16 cellular contexts compared by ENCODE assay signal in genomic region chr1:22527122-22527521, GRCh38. TPM values are rescaled to one million over a fixed set of nuclear protein-coding genes. Genes with fewer than 3 reads are reported as not detected.
"Had no signal": no experiment of that assay in that cellular context is flagged by ENCODE, and none has a peak within 500 bp of the region (broad histone marks: within the 10 kb centered on the region; RNA-seq: fewer than 3 reads in every experiment).

No MANE protein-coding gene starts in this region.

- H3K4me3 ChIP-seq: cardiac muscle cell, lung, sigmoid colon had no signal

- H3K4me3 Mint-ChIP-seq: activated CD4-positive, alpha-beta memory T cell treated with anti-CD3 and anti-CD28 coated beads, Interleukin-2, amount 10 ng/mL, durations not matched to agents 7 days and 5 days; activated T-cell treated with anti-CD3 and anti-CD28 coated beads, Interleukin-2, amount 50 U/mL, for 72 hours; effector memory CD8-positive, alpha-beta T cell; natural killer cell treated with Interleukin-12 subunit alpha and Interleukin-12 subunit beta and Interleukin-15 and Interleukin-18, amount 100 ng/mL, for 72 hours; type B pancreatic cell had no signal

- DNase-seq: activated CD4-positive, alpha-beta memory T cell treated with anti-CD3 and anti-CD28 coated beads, Interleukin-2, amount 10 ng/mL, durations not matched to agents 7 days and 5 days; activated T-cell treated with anti-CD3 and anti-CD28 coated beads, Interleukin-2, amount 50 U/mL, for 72 hours; aorta; effector memory CD8-positive, alpha-beta T cell; erythroblast; hypothalamus; sigmoid colon; stimulated activated CD4-positive, alpha-beta T cell treated with anti-CD3 and anti-CD28 coated beads, Interleukin-2, amount 100 ng/mL, for 24 hours; stimulated activated naive CD4-positive, alpha-beta T cell treated with Interleukin-2 at 50 U/mL for 16 hours had no signal

- H3K27ac ChIP-seq: cardiac muscle cell, sigmoid colon had no signal

- H3K27me3 Mint-ChIP-seq: activated CD4-positive, alpha-beta memory T cell treated with anti-CD3 and anti-CD28 coated beads, Interleukin-2, amount 10 ng/mL, durations not matched to agents 7 days and 5 days; effector memory CD8-positive, alpha-beta T cell; natural killer cell treated with Interleukin-12 subunit alpha and Interleukin-12 subunit beta and Interleukin-15 and Interleukin-18, amount 100 ng/mL, for 72 hours; type B pancreatic cell had no signal

- H3K4me1 Mint-ChIP-seq: activated CD4-positive, alpha-beta memory T cell treated with anti-CD3 and anti-CD28 coated beads, Interleukin-2, amount 10 ng/mL, durations not matched to agents 7 days and 5 days had no signal

- H3K27ac Mint-ChIP-seq: activated CD4-positive, alpha-beta memory T cell treated with anti-CD3 and anti-CD28 coated beads, Interleukin-2, amount 10 ng/mL, durations not matched to agents 7 days and 5 days; activated T-cell treated with anti-CD3 and anti-CD28 coated beads, Interleukin-2, amount 50 U/mL, for 72 hours; effector memory CD8-positive, alpha-beta T cell; natural killer cell treated with Interleukin-12 subunit alpha and Interleukin-12 subunit beta and Interleukin-15 and Interleukin-18, amount 100 ng/mL, for 72 hours; type B pancreatic cell had no signal

- H3K9me3 ChIP-seq: sigmoid colon had no signal

- H3K27me3 ChIP-seq: cardiac muscle cell, sigmoid colon had no signal

- H3K9me3 Mint-ChIP-seq: activated CD4-positive, alpha-beta memory T cell treated with anti-CD3 and anti-CD28 coated beads, Interleukin-2, amount 10 ng/mL, durations not matched to agents 7 days and 5 days; activated T-cell treated with anti-CD3 and anti-CD28 coated beads, Interleukin-2, amount 50 U/mL, for 72 hours; effector memory CD8-positive, alpha-beta T cell; natural killer cell treated with Interleukin-12 subunit alpha and Interleukin-12 subunit beta and Interleukin-15 and Interleukin-18, amount 100 ng/mL, for 72 hours; type B pancreatic cell had no signal

- ATAC-seq: activated T-cell treated with anti-CD3 and anti-CD28 coated beads, Interleukin-2, amount 50 U/mL, for 72 hours; effector memory CD8-positive, alpha-beta T cell; natural killer cell treated with Interleukin-12 subunit alpha and Interleukin-12 subunit beta and Interleukin-15 and Interleukin-18, amount 100 ng/mL, for 72 hours had no signal

RNA-seq across cellular contexts. Expression of gene EPHA8, which starts 36.2 kb away (rescaled TPM):
- total RNA-seq: activated CD4-positive, alpha-beta memory T cell treated with anti-CD3 and anti-CD28 coated beads, Interleukin-2, amount 10 ng/mL, durations not matched to agents 7 days and 5 days; activated T-cell treated with anti-CD3 and anti-CD28 coated beads, Interleukin-2, amount 50 U/mL, for 72 hours; aorta; lung; mucosa of gallbladder; natural killer cell treated with Interleukin-12 subunit alpha and Interleukin-12 subunit beta and Interleukin-15 and Interleukin-18, amount 100 ng/mL, for 72 hours; omental fat pad; pulmonary artery endothelial cell; sigmoid colon had no signal
- polyA plus RNA-seq: aorta, sigmoid colon had no signal
